In genomic region chr2:35846-36245, GRCh38 we compare ENCODE assay signal across 17 cellular contexts. TPM values are rescaled to one million over a fixed set of nuclear protein-coding genes. Genes with fewer than 3 reads are reported as not detected.
DNase-seq lines count a peak whose midpoint lies in the region; ATAC-seq, FAIRE-seq and TF ChIP-seq lines count a peak whose summit lies in the region.
"Had no signal": no experiment of that assay in that cellular context is flagged by ENCODE, and none has a peak within 500 bp of the region (broad histone marks: within the 10 kb centered on the region; RNA-seq: fewer than 3 reads in every experiment).

No MANE protein-coding gene starts in this region.

- ATAC-seq in GM21619 (IDR thresholded peaks at IDR 0.05; ENCODE audit: unreplicated experiment) (no peak), HG02870 (IDR thresholded peaks at IDR 0.05; ENCODE audit: unreplicated experiment) (no peak)

- no peaks in the 10 kb centered on the region for H3K27me3 ChIP-seq in bronchial epithelial cell (ENCODE audit: control insufficient read depth, insufficient read depth, low read length)
- H3K27me3 ChIP-seq in prostate gland (replicated peaks; ENCODE audit: insufficient read depth) = no peaks in the 10 kb centered on the region

- intact Hi-C loops in prostate gland (cut with DNase I) = no loop called here

- peak; percentile 95 for DNase-seq in DMS79 (lab: John Stamatoyannopoulos, UW)
- DNase-seq in NCI-H345 treated with DMSO at 0.1 percent for 48 hours (lab: John Stamatoyannopoulos, UW; ENCODE audit: unreplicated experiment) = peak; percentile 77
- peak; percentile 51 for DNase-seq in bronchial epithelial cell (ENCODE audit: low read depth)
- DNase-seq in prostate gland (ENCODE audit: low spot score) = peak; percentile 71
- DNase-seq in RCC 7860 (ENCODE audit: low spot score) = no peak
- no peak for DNase-seq in stimulated activated CD4-positive, alpha-beta T cell treated with anti-CD3 and anti-CD28 coated beads, Interleukin-12 subunit alpha, Interleukin-12 subunit beta, amount 100 ng/mL, for 4 hours
- DNase-seq: activated gamma-delta T cell treated with Interleukin-2 at 50 U/mL for 16 hours; EL; endodermal cell; immature natural killer cell; NK-92 treated with Interleukin-12 subunit alpha and Interleukin-12 subunit beta, amount 100 ng/mL, for 24 hours; SK-N-SH; stimulated activated CD4-positive, alpha-beta T cell treated with anti-CD3 and anti-CD28 coated beads, Interleukin-15, amount 100 ng/mL, for 24 hours had no signal

- H3K9me3 ChIP-seq in prostate gland = no peaks in the 10 kb centered on the region
- H3K9me3 ChIP-seq: SK-N-SH, thoracic aorta had no signal

- no peaks in the 10 kb centered on the region for H3K4me1 ChIP-seq in prostate gland (replicated peaks)

- no peak overlapping the region for H3K27ac ChIP-seq in prostate gland
- H3K27ac ChIP-seq: thoracic aorta had no signal

- TF ChIP-seq CTCF in bronchial epithelial cell (IDR thresholded peaks at IDR 0.05; ENCODE audit: insufficient read depth, low read length, severe bottlenecking) (no peak), prostate gland (IDR thresholded peaks at IDR 0.05) (no peak)

- H3K4me3 ChIP-seq in bronchial epithelial cell (ENCODE audit: low read depth, low read length) = no peak overlapping the region
- no peak overlapping the region for H3K4me3 ChIP-seq in prostate gland
- H3K4me3 ChIP-seq: thoracic aorta had no signal

- FAIRE-seq in bronchial epithelial cell (lab: Jason Lieb, UNC) = no peak
- FAIRE-seq in RCC 7860 (lab: Jason Lieb, UNC) = no peak

- TF ChIP-seq POLR2A in prostate gland (IDR thresholded peaks at IDR 0.05) = no peak

- WGBS in prostate gland = 19% methylated on average over 4 of the region's 4 CpGs

- no peaks in the 10 kb centered on the region for H3K36me3 ChIP-seq in bronchial epithelial cell (ENCODE audit: control insufficient read depth, insufficient read depth, low read length)
- no peaks in the 10 kb centered on the region for H3K36me3 ChIP-seq in prostate gland

RNA-seq across cellular contexts. Expression of gene FAM110C, which starts 10.5 kb away (rescaled TPM):
- total RNA-seq in bronchial epithelial cell = 9.2 and 9.9 TPM in 2 replicates
- 10 to 100 TPM in 1 of 2 donors, 1 to 10 TPM in 1; 7.3 to 17.7 TPM for total RNA-seq in prostate gland
- total RNA-seq: osteocyte had no signal

Comparison
In these comparisons a context has a peak if more than half of its experiments do, and no peak if none do; other contexts are left out.
1. DNase-seq: peak in DMS79 (single experiment), NCI-H345 treated with DMSO at 0.1 percent for 48 hours (single experiment), bronchial epithelial cell (single experiment) and prostate gland (single experiment); none in RCC 7860 (single experiment) and stimulated activated CD4-positive, alpha-beta T cell treated with anti-CD3 and anti-CD28 coated beads, Interleukin-12 subunit alpha, Interleukin-12 subunit beta, amount 100 ng/mL, for 4 hours (single experiment).